Comparison of ENCODE assay signal across 8 cellular contexts in the genomic region with DNA sequence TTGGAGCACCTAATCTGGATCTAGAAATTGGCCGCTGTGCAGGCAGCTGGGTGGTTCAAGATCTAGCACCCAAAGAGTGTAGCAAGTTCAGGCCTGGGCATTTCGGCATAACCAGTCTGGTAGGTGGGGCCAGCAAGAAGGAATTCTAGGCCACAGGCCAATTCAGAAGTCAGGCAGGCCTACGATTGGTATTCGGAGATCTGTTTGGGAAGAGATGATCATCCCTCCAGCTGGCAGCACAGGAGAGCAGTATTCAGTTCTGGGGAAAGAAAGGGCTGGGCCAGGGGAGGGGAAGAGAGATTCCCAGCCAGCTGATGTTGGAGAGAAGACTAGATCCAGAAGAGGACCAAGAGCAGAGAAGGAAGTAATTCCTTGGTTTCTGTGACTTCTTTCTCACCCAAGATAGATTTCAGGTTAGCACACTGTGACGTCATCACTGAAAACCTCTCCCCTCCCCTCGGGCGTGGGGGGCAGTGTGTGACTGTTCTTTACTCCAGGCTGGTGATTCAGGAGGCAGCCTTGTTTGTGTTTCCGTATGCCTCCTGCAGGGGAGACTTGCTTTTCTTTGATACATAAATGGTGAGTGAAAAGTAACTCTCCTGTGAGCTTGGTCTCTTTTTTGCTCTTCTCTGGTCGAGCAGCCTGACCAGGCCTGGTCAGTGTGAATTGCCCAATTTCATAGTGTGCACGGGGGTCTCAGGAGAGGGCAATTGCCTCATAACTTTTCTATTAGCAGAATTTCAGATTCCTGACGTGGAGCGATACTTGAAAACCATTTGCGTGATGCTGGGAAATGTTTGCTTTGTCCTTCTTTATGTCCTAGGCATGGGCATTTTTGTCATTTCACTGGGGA.
DNase-seq lines count a peak whose midpoint lies in the region; ATAC-seq and TF ChIP-seq lines count a peak whose summit lies in the region.

No MANE protein-coding gene starts in this region.

- no peaks in the 10 kb centered on the region for H3K9me3 ChIP-seq in liver (ENCODE audit: control insufficient read depth in 4 of 4, low read length in 3 of 4)

- 47% methylated on average over 13 of the region's 13 CpGs for WGBS in liver
- 35% methylated on average over 13 of the region's 13 CpGs for WGBS in urinary bladder

- ATAC-seq in GM21619 (IDR thresholded peaks at IDR 0.05; ENCODE audit: unreplicated experiment) = no peak
- ATAC-seq in HG03520 (IDR thresholded peaks at IDR 0.05; ENCODE audit: unreplicated experiment) = no peak
- no peak for ATAC-seq in HG02870 (IDR thresholded peaks at IDR 0.05; ENCODE audit: unreplicated experiment)

- DNase-seq in NCI-H1417 (lab: John Stamatoyannopoulos, UW) (peak in 2 of 3 experiments; percentile 29 to 55), NCI-H1417 treated with DMSO at 0.1 percent for 48 hours (lab: John Stamatoyannopoulos, UW) (no peak), cerebellar cortex (ENCODE audit: low spot score) (peak; percentile 75)

- TF ChIP-seq CTCF in liver (IDR thresholded peaks at IDR 0.05; ENCODE audit: low read depth, low read length, missing input control) = no peak

- no peaks in the 10 kb centered on the region for H3K27me3 ChIP-seq in liver (ENCODE audit: control insufficient read depth in 4 of 4, insufficient read depth in 4 of 4, low read length in 3 of 4)

- H3K4me1 ChIP-seq in liver (ENCODE audit: control insufficient read depth in 4 of 4, insufficient read depth in 4 of 4, low read length in 3 of 4) (peaks cover 5 to 31% (median 25%) of the 10 kb centered on the region in 4 donors), urinary bladder (ENCODE audit: insufficient read depth) (no peaks in the 10 kb centered on the region)

- H3K36me3 ChIP-seq in liver (ENCODE audit: control insufficient read depth in 4 of 4, insufficient read depth in 3 of 4, low read depth in 1 of 4, low read length in 3 of 4) (no peaks in the 10 kb centered on the region), urinary bladder (ENCODE audit: insufficient read depth) (peaks cover 1% of the 10 kb centered on the region)

- H3K4me3 ChIP-seq in liver (ENCODE audit: low read depth in 1 of 3, low read length in 3 of 3) (no peak overlapping the region), urinary bladder (ENCODE audit: low read depth, low read length) (no peak overlapping the region)

- peak in 1 of 2 donors; percentile 28 for TF ChIP-seq RAD21 in liver (IDR thresholded peaks at IDR 0.05)

- H3K27ac ChIP-seq in liver (ENCODE audit: low read depth in 1 of 2, low read length in 2 of 2) (peak overlapping the region; percentile 1 to 21), urinary bladder (ENCODE audit: low read depth) (peak overlapping the region; percentile 65)

- H3K9ac ChIP-seq in liver (ENCODE audit: low read depth in 1 of 2, low read length in 2 of 2) = no peak overlapping the region

TF ChIP-seq in liver, 16 proteins besides CTCF, POLR2A, EP300 and RAD21:
- TF ChIP-seq JUND (IDR thresholded peaks at IDR 0.05) (peak; percentile 25 to 26), SP1 (IDR thresholded peaks at IDR 0.05) (peak; percentile 39), RXRA (IDR thresholded peaks at IDR 0.05) (peak; percentile 19 to 35), TAF1 (conservative IDR thresholded peaks at IDR 0.05) (no peak), YY1 (IDR thresholded peaks at IDR 0.05) (no peak)
- TF ChIP-seq, protein P1, sequence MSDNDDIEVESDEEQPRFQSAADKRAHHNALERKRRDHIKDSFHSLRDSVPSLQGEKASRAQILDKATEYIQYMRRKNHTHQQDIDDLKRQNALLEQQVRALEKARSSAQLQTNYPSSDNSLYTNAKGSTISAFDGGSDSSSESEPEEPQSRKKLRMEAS (IDR thresholded peaks at IDR 0.05) = no peak
- TF ChIP-seq, protein P2, sequence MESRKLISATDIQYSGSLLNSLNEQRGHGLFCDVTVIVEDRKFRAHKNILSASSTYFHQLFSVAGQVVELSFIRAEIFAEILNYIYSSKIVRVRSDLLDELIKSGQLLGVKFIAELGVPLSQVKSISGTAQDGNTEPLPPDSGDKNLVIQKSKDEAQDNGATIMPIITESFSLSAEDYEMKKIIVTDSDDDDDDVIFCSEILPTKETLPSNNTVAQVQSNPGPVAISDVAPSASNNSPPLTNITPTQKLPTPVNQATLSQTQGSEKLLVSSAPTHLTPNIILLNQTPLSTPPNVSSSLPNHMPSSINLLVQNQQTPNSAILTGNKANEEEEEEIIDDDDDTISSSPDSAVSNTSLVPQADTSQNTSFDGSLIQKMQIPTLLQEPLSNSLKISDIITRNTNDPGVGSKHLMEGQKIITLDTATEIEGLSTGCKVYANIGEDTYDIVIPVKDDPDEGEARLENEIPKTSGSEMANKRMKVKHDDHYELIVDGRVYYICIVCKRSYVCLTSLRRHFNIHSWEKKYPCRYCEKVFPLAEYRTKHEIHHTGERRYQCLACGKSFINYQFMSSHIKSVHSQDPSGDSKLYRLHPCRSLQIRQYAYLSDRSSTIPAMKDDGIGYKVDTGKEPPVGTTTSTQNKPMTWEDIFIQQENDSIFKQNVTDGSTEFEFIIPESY (IDR thresholded peaks at IDR 0.05) = no peak
